Comparison of ENCODE assay signal across 8 cellular contexts in genomic region chr4:56979674-56980073, GRCh38. TPM values are rescaled to one million over a fixed set of nuclear protein-coding genes. Genes with fewer than 3 reads are reported as not detected.
DNase-seq lines count a peak whose midpoint lies in the region; ATAC-seq, FAIRE-seq and TF ChIP-seq lines count a peak whose summit lies in the region.

No MANE protein-coding gene starts in this region.

- TF ChIP-seq EP300 in K562 (IDR thresholded peaks at IDR 0.05; ENCODE audit: low read length) = no peak

- in situ Hi-C loops in K562 (cut with MboI) = no loop called here

- H4K91ac ChIP-seq in H9 (ENCODE audit: insufficient read length, low read depth, low read length) = no peak overlapping the region

- peak; percentile 15 for FAIRE-seq in K562 (lab: Jason Lieb, UNC)

- intact Hi-C loops in K562 (cut with micrococcal nuclease) (loop anchor here (5.0 kb wide), 1 partner anchor 72 kb away; the partner anchor contains the start of gene REST), right lobe of liver (cut with DNase I) (no loop called here)

- H4K20me1 ChIP-seq in H9 (ENCODE audit: control insufficient read depth, insufficient read depth, insufficient read length) = no peaks in the 10 kb centered on the region
- peaks cover 34% of the 10 kb centered on the region for H4K20me1 ChIP-seq in K562 (replicated peaks; ENCODE audit: control insufficient read depth, insufficient read depth, low read length)

- H4K8ac ChIP-seq in H9 (replicated peaks; ENCODE audit: insufficient read length, low read depth, low read length) = no peak overlapping the region

- H3K27me3 Mint-ChIP-seq in H9 (ENCODE audit: low read depth) = no peaks in the 10 kb centered on the region

- peak; percentile 45 for ATAC-seq in K562
- no peak for ATAC-seq in right lobe of liver
- peak; percentile 23 for ATAC-seq in stimulated activated effector memory CD8-positive, alpha-beta T cell treated with anti-CD3 and anti-CD28 coated beads, Interleukin-12 subunit alpha, Interleukin-12 subunit beta, amount 100 ng/mL, for 72 hours
- no peak for ATAC-seq in GM19328 (IDR thresholded peaks at IDR 0.05; ENCODE audit: unreplicated experiment)

- peak overlapping the region; percentile 100 for H3K4me3 Mint-ChIP-seq in H9
- H3K4me3 Mint-ChIP-seq in stimulated activated effector memory CD8-positive, alpha-beta T cell treated with anti-CD3 and anti-CD28 coated beads, Interleukin-12 subunit alpha, Interleukin-12 subunit beta, amount 100 ng/mL, for 72 hours = peak overlapping the region; percentile 99

- H3K14ac ChIP-seq in H9 (ENCODE audit: insufficient read depth, low read length) = no peak overlapping the region

- no peaks in the 10 kb centered on the region; a peak in 2 of 5 replicates for H3K9me3 Mint-ChIP-seq in H9
- H3K9me3 Mint-ChIP-seq in stimulated activated effector memory CD8-positive, alpha-beta T cell treated with anti-CD3 and anti-CD28 coated beads, Interleukin-12 subunit alpha, Interleukin-12 subunit beta, amount 100 ng/mL, for 72 hours = no peaks in the 10 kb centered on the region

- CTCF ChIA-PET in K562 (lab: Yijun Ruan, JAX; ENCODE audit: low intra/inter-chr PET ratio) = no interaction called here

- no peak for TF ChIP-seq RAD21 in K562 (CRISPR knock-in tag; conservative IDR thresholded peaks at IDR 0.05 in 1 of 2, IDR thresholded peaks at IDR 0.05 in 1 of 2)

- H3K4me3 ChIP-seq in SJCRH30 (peak overlapping the region; percentile 84), K562 (peak overlapping the region; percentile 98), right lobe of liver (peak overlapping the region; percentile 96 to 98 (median 96))

- no TSS peak for BruUV-seq in K562 (replicated peaks; lab: Mats Ljungman, UMichigan)

- H3K9ac ChIP-seq in H9 (ENCODE audit: extremely low read depth, insufficient read length, low read length) (peak overlapping the region; percentile 93), K562 (ENCODE audit: insufficient read depth in 1 of 2, low read depth in 2 of 2, low read length in 2 of 2) (peak overlapping the region; percentile 96 to 99)

- WGBS in H9 (ENCODE audit: extremely low coverage, insufficient read length, low lambda C conversion rate) = no CpG with 5 or more reads among the region's 12 CpGs
- WGBS in K562 (ENCODE audit: insufficient coverage, low coverage, missing lambda C conversion rate) = under 1% methylated on average over 11 of the region's 12 CpGs
- 11% methylated on average over 12 of the region's 12 CpGs for WGBS in right lobe of liver (ENCODE audit: insufficient coverage, low coverage, low lambda C conversion rate, missing lambda C conversion rate)

- H3K27ac Mint-ChIP-seq in H9 = peak overlapping the region; percentile 36 to 100 (median 83); a peak in 3 of 7 replicates
- H3K27ac Mint-ChIP-seq in stimulated activated effector memory CD8-positive, alpha-beta T cell treated with anti-CD3 and anti-CD28 coated beads, Interleukin-12 subunit alpha, Interleukin-12 subunit beta, amount 100 ng/mL, for 72 hours = peak overlapping the region; percentile 99

- H3K4me1 Mint-ChIP-seq in H9 = peaks cover 17 to 19% of the 10 kb centered on the region in 2 experiments
- peaks cover 59% of the 10 kb centered on the region for H3K4me1 Mint-ChIP-seq in stimulated activated effector memory CD8-positive, alpha-beta T cell treated with anti-CD3 and anti-CD28 coated beads, Interleukin-12 subunit alpha, Interleukin-12 subunit beta, amount 100 ng/mL, for 72 hours

- peaks cover 4 to 12% (median 7%) of the 10 kb centered on the region in 3 experiments; a peak in 5 of 7 replicates for H3K36me3 Mint-ChIP-seq in H9 (ENCODE audit: insufficient read depth in 1 of 3, low read depth in 3 of 3)
- H3K36me3 Mint-ChIP-seq in stimulated activated effector memory CD8-positive, alpha-beta T cell treated with anti-CD3 and anti-CD28 coated beads, Interleukin-12 subunit alpha, Interleukin-12 subunit beta, amount 100 ng/mL, for 72 hours = peaks cover 88% of the 10 kb centered on the region

- POLR2A ChIA-PET in K562 (lab: Yijun Ruan, JAX) = interaction anchor here (0.5 to 6.3 kb wide), 7 partner anchors 10 to 1128 kb away, joined by 3 to 61 read pairs (median 3); no protein-coding TSS in a partner anchor

- peaks cover 48% of the 10 kb centered on the region; the same call in 1 of the 2 replicates for H3K79me2 ChIP-seq in H9 (ENCODE audit: insufficient read depth, low read length)
- H3K79me2 ChIP-seq in K562 (ENCODE audit: control insufficient read depth, insufficient read depth, low read length) = peaks cover 92% of the 10 kb centered on the region

- H3K79me1 ChIP-seq in H9 (ENCODE audit: insufficient read depth, low read depth, low read length, poor library complexity, severe bottlenecking) = no peaks in the 10 kb centered on the region

- DNase-seq in H9 = peak; percentile 32
- DNase-seq in SJCRH30 = peak; percentile 48
- DNase-seq in K562 (ENCODE audit: extremely low read depth in 1 of 4, low spot score in 3 of 4) = peak in 1 of 4 experiments; percentile 72
- DNase-seq in right lobe of liver = peak in 1 of 3 donors; percentile 34
- peak in 1 of 2 donors; percentile 62 for DNase-seq in stimulated activated effector memory CD8-positive, alpha-beta T cell treated with anti-CD3 and anti-CD28 coated beads, Interleukin-12 subunit alpha, Interleukin-12 subunit beta, amount 100 ng/mL, for 72 hours (ENCODE audit: low spot score in 2 of 2)
- DNase-seq in NCI-H446 (lab: John Stamatoyannopoulos, UW) = no peak
- DNase-seq in HuH-7.5 (ENCODE audit: low spot score) = no peak

- H2BK5ac ChIP-seq in H9 (ENCODE audit: insufficient read length, low read length) = no peak overlapping the region

- H3K4me2 ChIP-seq in H9 (ENCODE audit: insufficient read depth, insufficient read length, low read length) (peak overlapping the region; percentile 92), K562 (ENCODE audit: insufficient read depth, low read length) (peak overlapping the region; percentile 100)

- H3K27me3 ChIP-seq in H9 (ENCODE audit: insufficient read depth, low read length) (no peaks in the 10 kb centered on the region), SJCRH30 (no peaks in the 10 kb centered on the region), K562 (ENCODE audit: control insufficient read depth in 2 of 2, insufficient read depth in 2 of 2, low read length in 2 of 2) (no peaks in the 10 kb centered on the region), right lobe of liver (no peaks in the 10 kb centered on the region)

- no peak overlapping the region for H3K23ac ChIP-seq in H9 (ENCODE audit: insufficient read length, low read depth, low read length)

- H3K27ac ChIP-seq in H9 (ENCODE audit: insufficient read length, low read depth, low read length) = no peak overlapping the region
- no peak overlapping the region for H3K27ac ChIP-seq in SJCRH30
- H3K27ac ChIP-seq in K562 (ENCODE audit: extremely low read depth, low read depth, low read length) = peak overlapping the region; percentile 94
- peak overlapping the region in 1 of 3 donors; percentile 80 for H3K27ac ChIP-seq in right lobe of liver

- H2BK12ac ChIP-seq in H9 (ENCODE audit: insufficient read length, low read depth, low read length) = no peak overlapping the region

- no peak overlapping the region for H4K5ac ChIP-seq in H9 (ENCODE audit: insufficient read length, low read depth, low read length)

- H2AK5ac ChIP-seq in H9 (ENCODE audit: insufficient read length, low read length) = no peak overlapping the region

- no peak overlapping the region for H3K56ac ChIP-seq in H9 (ENCODE audit: insufficient read length, low read depth, low read length)

- peaks cover 9% of the 10 kb centered on the region for H3K36me3 ChIP-seq in SJCRH30
- peaks cover 36% of the 10 kb centered on the region for H3K36me3 ChIP-seq in K562 (ENCODE audit: control insufficient read depth, insufficient read depth, low read length)
- no peaks in the 10 kb centered on the region for H3K36me3 ChIP-seq in right lobe of liver

- H2BK20ac ChIP-seq in H9 (ENCODE audit: low read depth, low read length, poor library complexity, severe bottlenecking) = no peak overlapping the region

- H2BK15ac ChIP-seq in H9 (ENCODE audit: low read depth, low read length) = no peak overlapping the region

- no peak overlapping the region for H3T11ph ChIP-seq in H9 (ENCODE audit: low read length)

- TF ChIP-seq CTCF in H9 (conservative IDR thresholded peaks at IDR 0.05) = no peak
- no peak for TF ChIP-seq CTCF in K562 (IDR thresholded peaks at IDR 0.05 in 2 of 3, conservative IDR thresholded peaks at IDR 0.05 in 1 of 3; ENCODE audit: insufficient read depth in 2 of 3, low read depth in 1 of 3, low read length in 3 of 3)
- TF ChIP-seq CTCF in right lobe of liver (IDR thresholded peaks at IDR 0.05) = no peak

- H3K4ac ChIP-seq in H9 (ENCODE audit: low read depth, low read length) = no peak overlapping the region

- peaks cover 6% of the 10 kb centered on the region for H3K9me1 ChIP-seq in K562 (ENCODE audit: control insufficient read depth, insufficient read depth, low read length)

- no peaks in the 10 kb centered on the region for H3K9me3 ChIP-seq in H9 (ENCODE audit: control insufficient read depth, low read depth, low read length)
- no peaks in the 10 kb centered on the region for H3K9me3 ChIP-seq in SJCRH30 (replicated peaks)
- H3K9me3 ChIP-seq in K562 (replicated peaks; ENCODE audit: control insufficient read depth, insufficient read depth, low read depth, low read length) = no peaks in the 10 kb centered on the region
- H3K9me3 ChIP-seq in right lobe of liver = no peaks in the 10 kb centered on the region

- H3K4me1 ChIP-seq in H9 (ENCODE audit: insufficient read depth, low read length) (no peaks in the 10 kb centered on the region; the same call in 1 of the 2 replicates), SJCRH30 (0 out of 2 replicates have a peak, but pooled peaks cover 5% of the 10 kb centered on the region), K562 (replicated peaks in 1 of 2; ENCODE audit: control insufficient read depth in 2 of 2, insufficient read depth in 2 of 2, low read length in 2 of 2) (peaks cover 27 to 34% of the 10 kb centered on the region in 2 experiments; a peak in 4 of 5 replicates), right lobe of liver (peaks cover 0 to 42% (median 13%) of the 10 kb centered on the region in 4 donors)

- TF ChIP-seq POLR2A in K562 (conservative IDR thresholded peaks at IDR 0.05) (no peak), right lobe of liver (IDR thresholded peaks at IDR 0.05) (no peak)

- no peak overlapping the region for H2BK120ac ChIP-seq in H9 (ENCODE audit: low read depth, low read length, poor library complexity, severe bottlenecking)

- H2AFZ ChIP-seq in H9 (ENCODE audit: low read length) (no peak overlapping the region), K562 (ENCODE audit: low read depth, low read length) (peak overlapping the region; percentile 37; the same call in 1 of the 2 replicates)

- peaks cover 11% of the 10 kb centered on the region for H3K23me2 ChIP-seq in H9 (ENCODE audit: insufficient read length, low read depth, low read length, poor library complexity, severe bottlenecking)

- no peak overlapping the region for H3K18ac ChIP-seq in H9 (ENCODE audit: insufficient read length, low read depth, low read length)

RNA-seq across cellular contexts. Expression of gene POLR2B, which starts 1.0 kb away (rescaled TPM):
- total RNA-seq in H9 (2021) (108 and 111 TPM in 2 replicates), K562 (2014; rRNA removed) (118 and 142 TPM in 2 replicates), K562 (2014; rRNA removed; fragmentation: Illumina TruSeq; extraction: Trizol) (158 and 177 TPM in 2 replicates), K562 (2015; rRNA removed; fragmentation: Illumina TruSeq; extraction: Trizol) (143 and 154 TPM in 2 replicates), K562 (2021) (134 TPM in 2 replicates), right lobe of liver (10 to 100 TPM; 24.6 to 37.1 (median 27.3) TPM)
- 313 and 334 TPM in 2 replicates for total RNA-seq in SJCRH30 (2014; rRNA removed; shearing (Covaris generic))
- 125 and 404 TPM in 2 replicates for total RNA-seq in K562 (2011; cell fraction: chromatin; rRNA removed; ENCODE audit: low replicate concordance)
- total RNA-seq in K562 (2011; cell fraction: nucleolus; rRNA removed) = 50.9 and 59.2 TPM in 2 replicates
- total RNA-seq in K562 (2011; cell fraction: nucleoplasm; rRNA removed) = 92.2 and 102 TPM in 2 replicates
- polyA plus RNA-seq in K562 (2011; rRNA removed) (192 and 208 TPM in 2 replicates), K562 (2014; fragmentation: Illumina TruSeq; extraction: Trizol) (136 and 140 TPM in 2 replicates), K562 (2014; fragmentation: Nextera tagmentation; extraction: Ambion mirVana) (100 to 1,000 TPM in 1 of 2 experiments, 10 to 100 TPM in 1; 60.9 to 108 TPM), K562 (2014; rRNA removed) (128 and 147 TPM in 2 replicates)
- polyA plus RNA-seq in K562 (2011; cell fraction: cytosol; rRNA removed) = 43.2 and 88.2 TPM in 2 replicates
- polyA plus RNA-seq in K562 (2011; cell fraction: nucleus; rRNA removed) = 195 and 415 TPM in 2 replicates
- polyA plus RNA-seq in K562 (2012) = 92.3 and 108 TPM in 2 replicates
- 237 and 245 TPM in 2 replicates for polyA minus RNA-seq in K562 (2011; rRNA and poly(A)+ RNA removed)
- polyA minus RNA-seq in K562 (2011; cell fraction: cytosol; rRNA and poly(A)+ RNA removed) = 61.9 and 62.2 TPM in 2 replicates
- 61.3 and 147 TPM in 2 replicates for polyA minus RNA-seq in K562 (2011; cell fraction: nucleus; rRNA and poly(A)+ RNA removed)

RNA-seq across cellular contexts. Expression of gene NOA1, which starts 2.3 kb away (rescaled TPM):
- total RNA-seq in H9 (2021) (22.2 and 22.8 TPM in 2 replicates), K562 (2014; rRNA removed) (26.6 and 28.2 TPM in 2 replicates), K562 (2014; rRNA removed; fragmentation: Illumina TruSeq; extraction: Trizol) (11.9 and 12.3 TPM in 2 replicates), K562 (2015; rRNA removed; fragmentation: Illumina TruSeq; extraction: Trizol) (13.5 and 14.7 TPM in 2 replicates), K562 (2021) (25.4 and 25.7 TPM in 2 replicates), right lobe of liver (10 to 100 TPM in 2 of 6 experiments, 1 to 10 TPM in 4; 4.7 to 12.7 (median 5.8) TPM)
- total RNA-seq in SJCRH30 (2014; rRNA removed; shearing (Covaris generic)) = 25.3 and 27.4 TPM in 2 replicates
- total RNA-seq in K562 (2011; cell fraction: chromatin; rRNA removed; ENCODE audit: low replicate concordance) = 7.9 and 14.0 TPM in 2 replicates
- 14.3 and 17.8 TPM in 2 replicates for total RNA-seq in K562 (2011; cell fraction: nucleolus; rRNA removed)
- total RNA-seq in K562 (2011; cell fraction: nucleoplasm; rRNA removed) = 11.2 and 12.8 TPM in 2 replicates
- polyA plus RNA-seq in K562 (2011; rRNA removed) (16.7 and 21.4 TPM in 2 replicates), K562 (2014; fragmentation: Illumina TruSeq; extraction: Trizol) (16.5 and 17.4 TPM in 2 replicates), K562 (2014; fragmentation: Nextera tagmentation; extraction: Ambion mirVana) (1 to 10 TPM; 2.6 to 3.9 TPM), K562 (2014; rRNA removed) (22.1 and 24.6 TPM in 2 replicates)
- 19.8 and 26.9 TPM in 2 replicates for polyA plus RNA-seq in K562 (2011; cell fraction: cytosol; rRNA removed)
- 12.2 and 14.7 TPM in 2 replicates for polyA plus RNA-seq in K562 (2011; cell fraction: nucleus; rRNA removed)
- 14.5 and 32.7 TPM in 2 replicates for polyA plus RNA-seq in K562 (2012)
- polyA minus RNA-seq in K562 (2011; rRNA and poly(A)+ RNA removed) = 16.5 and 21.0 TPM in 2 replicates
- 12.8 and 14.0 TPM in 2 replicates for polyA minus RNA-seq in K562 (2011; cell fraction: cytosol; rRNA and poly(A)+ RNA removed)
- 11.0 and 15.3 TPM in 2 replicates for polyA minus RNA-seq in K562 (2011; cell fraction: nucleus; rRNA and poly(A)+ RNA removed)

Comparison
In these comparisons a context has a peak if more than half of its experiments do, and no peak if none do; other contexts are left out.
1. DNase-seq: peak in H9 (single experiment) and SJCRH30 (2 of 2); none in NCI-H446 (0 of 2) and HuH-7.5 (single experiment).
2. ATAC-seq: peak in K562 (single experiment) and stimulated activated effector memory CD8-positive, alpha-beta T cell treated with anti-CD3 and anti-CD28 coated beads, Interleukin-12 subunit alpha, Interleukin-12 subunit beta, amount 100 ng/mL, for 72 hours (single experiment); none in right lobe of liver (0 of 4) and GM19328 (single experiment).
3. Peak in every context shown above with its lines, with median percentiles within 50 percentile points of each other: H3K4me3 ChIP-seq.